ENCODE assay signal across 26 cellular contexts in genomic region chr3:128435561-128435960, GRCh38. TPM values are rescaled to one million over a fixed set of nuclear protein-coding genes. Genes with fewer than 3 reads are reported as not detected.
DNase-seq lines count a peak whose midpoint lies in the region; ATAC-seq and TF ChIP-seq lines count a peak whose summit lies in the region.
"Had no signal": no experiment of that assay in that cellular context is flagged by ENCODE, and none has a peak within 500 bp of the region (broad histone marks: within the 10 kb centered on the region; RNA-seq: fewer than 3 reads in every experiment).

No MANE protein-coding gene starts in this region.

- H3K9me3 ChIP-seq in breast epithelium = no peaks in the 10 kb centered on the region
- H3K9me3 ChIP-seq in mammary epithelial cell (replicated peaks; ENCODE audit: insufficient read depth, low read length) = no peaks in the 10 kb centered on the region
- H3K9me3 ChIP-seq in smooth muscle cell (replicated peaks; ENCODE audit: low read depth) = no peaks in the 10 kb centered on the region
- no peaks in the 10 kb centered on the region for H3K9me3 ChIP-seq in upper lobe of right lung
- H3K9me3 ChIP-seq: BLaER1, SJCRH30 had no signal

- H3K4me1 ChIP-seq in breast epithelium (no peaks in the 10 kb centered on the region), mammary epithelial cell (ENCODE audit: insufficient read depth, low read length) (peaks cover 4% of the 10 kb centered on the region), smooth muscle cell (ENCODE audit: low read depth) (peaks cover 4% of the 10 kb centered on the region), foreskin keratinocyte (no peaks in the 10 kb centered on the region), upper lobe of right lung (peaks cover 8% of the 10 kb centered on the region)
- H3K4me1 ChIP-seq: SJCRH30 had no signal

- H3K4me1 Mint-ChIP-seq in mesothelial cell of epicardium = peaks cover 29% of the 10 kb centered on the region

- CTCF ChIA-PET in mammary epithelial cell (lab: Charles Lee; ENCODE audit: low non-redundant PET) = no interaction called here

- no peak overlapping the region for H3K4me2 ChIP-seq in mammary epithelial cell (ENCODE audit: insufficient read depth, low read depth, low read length)
- H3K4me2 ChIP-seq in smooth muscle cell = no peak overlapping the region
- H3K4me2 ChIP-seq: BLaER1, GM23338 had no signal

- TF ChIP-seq POLR2A in breast epithelium (IDR thresholded peaks at IDR 0.05) = no peak

- peak overlapping the region; percentile 74 for H3K27ac Mint-ChIP-seq in mesothelial cell of epicardium
- H3K27ac Mint-ChIP-seq: CD4-positive, alpha-beta T cell; GM23338 had no signal

- no TSS peak for BruUV-seq in mammary epithelial cell (replicated peaks; lab: Mats Ljungman, UMichigan)

- TF ChIP-seq CTCF in breast epithelium (IDR thresholded peaks at IDR 0.05) (no peak), mammary epithelial cell (conservative IDR thresholded peaks at IDR 0.05 in 1 of 2, IDR thresholded peaks at IDR 0.05 in 1 of 2; ENCODE audit: extremely low read depth in 1 of 2, insufficient read depth in 1 of 2, low read depth in 1 of 2, low read length in 2 of 2) (no peak), VCaP (conservative IDR thresholded peaks at IDR 0.05) (no peak), mesothelial cell of epicardium (IDR thresholded peaks at IDR 0.05; ENCODE audit: unreplicated experiment) (no peak), smooth muscle cell (IDR thresholded peaks at IDR 0.05; ENCODE audit: borderline replicate concordance, insufficient read depth, poor library complexity, severe bottlenecking) (no peak), foreskin keratinocyte (conservative IDR thresholded peaks at IDR 0.05) (no peak), upper lobe of right lung (IDR thresholded peaks at IDR 0.05) (no peak)

- H3K36me3 ChIP-seq in breast epithelium = no peaks in the 10 kb centered on the region
- no peaks in the 10 kb centered on the region for H3K36me3 ChIP-seq in mammary epithelial cell (ENCODE audit: insufficient read depth, low read length)
- H3K36me3 ChIP-seq in smooth muscle cell (ENCODE audit: low read depth) = no peaks in the 10 kb centered on the region
- no peaks in the 10 kb centered on the region for H3K36me3 ChIP-seq in upper lobe of right lung
- H3K36me3 ChIP-seq: BLaER1, SJCRH30 had no signal

- dilution Hi-C loops in mammary epithelial cell (cut with HindIII; ENCODE audit: low sequenced_read_pairs) = no loop called here

- H3F3A ChIP-seq in smooth muscle cell (ENCODE audit: low read depth) = peaks cover 4% of the 10 kb centered on the region

- no peak overlapping the region for H3K4me3 Mint-ChIP-seq in mesothelial cell of epicardium
- H3K4me3 Mint-ChIP-seq: CD4-positive, alpha-beta T cell; GM23338 had no signal

- H3K36me3 Mint-ChIP-seq in mesothelial cell of epicardium = no peaks in the 10 kb centered on the region

- H4K20me1 ChIP-seq in mammary epithelial cell (ENCODE audit: insufficient read depth, low read length) = no peaks in the 10 kb centered on the region
- H4K20me1 ChIP-seq in smooth muscle cell (ENCODE audit: low read depth) = no peaks in the 10 kb centered on the region

- H3K27ac ChIP-seq in breast epithelium (peak overlapping the region; percentile 59 to 66), mammary epithelial cell (ENCODE audit: insufficient read depth, low read depth, low read length) (no peak overlapping the region), VCaP (peak overlapping the region; percentile 92), smooth muscle cell (ENCODE audit: low read depth) (peak overlapping the region; percentile 7), foreskin keratinocyte (no peak overlapping the region), upper lobe of right lung (no peak overlapping the region)
- H3K27ac ChIP-seq: BLaER1, SJCRH30 had no signal

- peaks cover 12% of the 10 kb centered on the region for H3K9me3 Mint-ChIP-seq in mesothelial cell of epicardium
- H3K9me3 Mint-ChIP-seq: CD4-positive, alpha-beta T cell; GM23338 had no signal

- no peak for ATAC-seq in foreskin keratinocyte
- no peak for ATAC-seq in upper lobe of right lung
- ATAC-seq: GM12878, Right ventricle myocardium inferior, SK-N-SH treated with all-trans-retinoic acid at 6 μM for 48 hours had no signal

- no peak overlapping the region for H2AFZ ChIP-seq in mammary epithelial cell (ENCODE audit: low read depth, low read length)
- H2AFZ ChIP-seq in smooth muscle cell (ENCODE audit: low read depth) = no peak overlapping the region
- H2AFZ ChIP-seq: GM23338 had no signal

- no peak for DNase-seq in breast epithelium (ENCODE audit: low spot score in 2 of 2)
- no peak for DNase-seq in mammary epithelial cell
- no peak for DNase-seq in mesothelial cell of epicardium (ENCODE audit: low spot score in 2 of 2, unreplicated experiment in 2 of 2)
- DNase-seq in smooth muscle cell (lab: John Stamatoyannopoulos, UW; ENCODE audit: unreplicated experiment) = no peak
- no peak for DNase-seq in inferior parietal cortex (ENCODE audit: extremely low spot score)
- DNase-seq in foreskin keratinocyte = no peak
- no peak for DNase-seq in upper lobe of right lung
- DNase-seq: CD4-positive, alpha-beta T cell; GDM1; HCEC 1CT; KG1; MM.1S; NCI-H2029; NCI-H2227 treated with DMSO at 0.1 percent for 48 hours; NCI-H510A; NCI-H69 had no signal

- intact Hi-C loops in breast epithelium (cut with DNase I; ENCODE audit: low total_unique reads) (no loop called here), mammary epithelial cell (cut with micrococcal nuclease) (no loop called here), upper lobe of right lung (cut with DNase I) (no loop called here)

- no peak overlapping the region for H3K9ac ChIP-seq in mammary epithelial cell (ENCODE audit: insufficient read depth, low read length)
- no peak overlapping the region for H3K9ac ChIP-seq in smooth muscle cell (ENCODE audit: low read depth)
- H3K9ac ChIP-seq: BLaER1 had no signal

- H3K27me3 Mint-ChIP-seq in mesothelial cell of epicardium (ENCODE audit: low read depth) = peaks cover 18% of the 10 kb centered on the region

- H3K4me3 ChIP-seq in breast epithelium (no peak overlapping the region), mammary epithelial cell (replicated peaks in 1 of 3; ENCODE audit: insufficient read depth in 1 of 3, low read depth in 2 of 3, low read length in 3 of 3) (no peak overlapping the region), smooth muscle cell (no peak overlapping the region), upper lobe of right lung (no peak overlapping the region)
- H3K4me3 ChIP-seq: BLaER1, GM12878, GM23338, SJCRH30 had no signal

- H3K79me2 ChIP-seq in mammary epithelial cell (ENCODE audit: insufficient read depth, low read length) (no peaks in the 10 kb centered on the region), smooth muscle cell (ENCODE audit: low read depth) (no peaks in the 10 kb centered on the region)

- WGBS in mammary epithelial cell (ENCODE audit: low coverage, missing lambda C conversion rate) = 72% methylated on average over 4 of the region's 5 CpGs
- WGBS in smooth muscle cell (ENCODE audit: low lambda C conversion rate) = 78% methylated on average over 5 of the region's 5 CpGs

- in situ Hi-C loops in mammary epithelial cell (cut with MboI; ENCODE audit: low sequenced_read_pairs in 2 of 2) = loop anchor here (10.0 to 25.0 kb wide), 2 partner anchors 149 to 152 kb away; no protein-coding TSS in a partner anchor

- H3K27me3 ChIP-seq in breast epithelium (no peaks in the 10 kb centered on the region), mammary epithelial cell (ENCODE audit: insufficient read depth, low read length) (peaks cover 16% of the 10 kb centered on the region), smooth muscle cell (ENCODE audit: low read depth) (peaks cover 36% of the 10 kb centered on the region), foreskin keratinocyte (peaks cover 69% of the 10 kb centered on the region), upper lobe of right lung (peaks cover 45% of the 10 kb centered on the region)

RNA-seq across cellular contexts. Expression of gene DNAJB8, which starts 31.1 kb away (rescaled TPM):
- total RNA-seq in breast epithelium = not detected
- total RNA-seq in mammary epithelial cell = not detected
- not detected for polyA plus RNA-seq in mammary epithelial cell
- polyA minus RNA-seq in mammary epithelial cell = not detected
- total RNA-seq in mesothelial cell of epicardium = not detected in 3 replicates
- not detected in 2 replicates for total RNA-seq in smooth muscle cell
- not detected in 2 replicates for polyA plus RNA-seq in smooth muscle cell
- total RNA-seq in foreskin keratinocyte = not detected in 2 replicates
- polyA plus RNA-seq in foreskin keratinocyte = not detected in 2 replicates
- not detected for total RNA-seq in upper lobe of right lung
- total RNA-seq: A172; CD4-positive, alpha-beta T cell; GM12878; GM23338; OCI-LY7; Right ventricle myocardium inferior; SJCRH30 had no signal
- polyA plus RNA-seq: AG04450, GM12878, GM23338 had no signal

RNA-seq across cellular contexts. Expression of gene GATA2, which starts 57.4 kb away (rescaled TPM):
- total RNA-seq in breast epithelium (10 to 100 TPM in 1 of 3 donors, 1 to 10 TPM in 2; 6.0 to 14.4 (median 6.6) TPM), mammary epithelial cell (not detected), mesothelial cell of epicardium (53.2 to 60.4 TPM (median 54.3 TPM) in 3 replicates), smooth muscle cell (3.2 and 5.8 TPM in 2 replicates), foreskin keratinocyte (not detected in 2 replicates), upper lobe of right lung (86.6 TPM)
- polyA plus RNA-seq in mammary epithelial cell (0.10 TPM), smooth muscle cell (6.8 and 10.4 TPM in 2 replicates), foreskin keratinocyte (not detected in 2 replicates)
- polyA minus RNA-seq in mammary epithelial cell = not detected
- total RNA-seq: OCI-LY7 had no signal
- polyA plus RNA-seq: GM12878 had no signal

Comparison
In these comparisons a context has a peak if more than half of its experiments do, and no peak if none do; other contexts are left out.
1. H3K27ac ChIP-seq: peak in breast epithelium (2 of 2), VCaP (single experiment) and smooth muscle cell (single experiment); none in mammary epithelial cell (single experiment), foreskin keratinocyte (single experiment) and upper lobe of right lung (single experiment).